ENCODE assay signal across 1 cellular context in the genomic region with DNA sequence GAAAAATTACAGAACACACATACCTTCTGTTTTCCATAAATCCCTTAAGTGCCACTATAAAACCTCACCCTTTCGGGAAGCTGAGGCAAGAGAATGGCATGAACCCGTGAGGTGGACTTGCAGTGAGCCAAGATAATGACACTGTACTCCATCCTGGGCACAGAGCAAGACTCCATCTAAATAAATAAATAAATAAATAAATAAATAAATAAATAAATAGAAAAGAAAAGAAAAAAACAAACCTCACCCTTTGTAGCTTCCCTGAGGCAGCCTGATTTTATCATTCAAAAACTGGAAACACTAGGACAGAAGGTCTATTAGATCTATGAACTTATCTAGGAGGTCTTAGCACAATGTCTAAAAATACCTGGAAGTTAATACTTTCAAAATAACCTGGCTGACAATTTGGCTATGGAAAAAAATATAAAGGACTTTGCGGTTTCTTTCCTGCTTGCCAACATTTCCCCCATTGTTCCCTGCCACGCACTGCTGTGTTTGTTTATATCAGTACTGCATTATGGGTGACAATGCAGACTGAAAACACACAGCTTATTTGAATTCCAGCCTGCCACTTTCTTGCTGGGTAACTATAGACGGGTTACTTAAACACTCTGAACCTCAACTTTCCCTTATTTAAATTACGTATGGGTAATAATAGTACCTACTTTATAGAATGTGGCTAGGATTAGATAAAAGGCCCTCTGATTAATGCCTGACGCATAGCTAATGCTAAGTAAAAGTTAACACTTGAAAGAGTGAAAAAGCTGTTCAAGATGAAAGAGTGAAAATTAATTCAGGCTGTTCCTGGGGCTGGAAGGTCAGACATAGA.
TF ChIP-seq lines count a peak whose summit lies in the region.

No MANE protein-coding gene starts in this region.

TF ChIP-seq in HEK293, 187 proteins besides CTCF, POLR2A, EP300 and RAD21 (continued from another document):
- TF ChIP-seq, protein P1, sequence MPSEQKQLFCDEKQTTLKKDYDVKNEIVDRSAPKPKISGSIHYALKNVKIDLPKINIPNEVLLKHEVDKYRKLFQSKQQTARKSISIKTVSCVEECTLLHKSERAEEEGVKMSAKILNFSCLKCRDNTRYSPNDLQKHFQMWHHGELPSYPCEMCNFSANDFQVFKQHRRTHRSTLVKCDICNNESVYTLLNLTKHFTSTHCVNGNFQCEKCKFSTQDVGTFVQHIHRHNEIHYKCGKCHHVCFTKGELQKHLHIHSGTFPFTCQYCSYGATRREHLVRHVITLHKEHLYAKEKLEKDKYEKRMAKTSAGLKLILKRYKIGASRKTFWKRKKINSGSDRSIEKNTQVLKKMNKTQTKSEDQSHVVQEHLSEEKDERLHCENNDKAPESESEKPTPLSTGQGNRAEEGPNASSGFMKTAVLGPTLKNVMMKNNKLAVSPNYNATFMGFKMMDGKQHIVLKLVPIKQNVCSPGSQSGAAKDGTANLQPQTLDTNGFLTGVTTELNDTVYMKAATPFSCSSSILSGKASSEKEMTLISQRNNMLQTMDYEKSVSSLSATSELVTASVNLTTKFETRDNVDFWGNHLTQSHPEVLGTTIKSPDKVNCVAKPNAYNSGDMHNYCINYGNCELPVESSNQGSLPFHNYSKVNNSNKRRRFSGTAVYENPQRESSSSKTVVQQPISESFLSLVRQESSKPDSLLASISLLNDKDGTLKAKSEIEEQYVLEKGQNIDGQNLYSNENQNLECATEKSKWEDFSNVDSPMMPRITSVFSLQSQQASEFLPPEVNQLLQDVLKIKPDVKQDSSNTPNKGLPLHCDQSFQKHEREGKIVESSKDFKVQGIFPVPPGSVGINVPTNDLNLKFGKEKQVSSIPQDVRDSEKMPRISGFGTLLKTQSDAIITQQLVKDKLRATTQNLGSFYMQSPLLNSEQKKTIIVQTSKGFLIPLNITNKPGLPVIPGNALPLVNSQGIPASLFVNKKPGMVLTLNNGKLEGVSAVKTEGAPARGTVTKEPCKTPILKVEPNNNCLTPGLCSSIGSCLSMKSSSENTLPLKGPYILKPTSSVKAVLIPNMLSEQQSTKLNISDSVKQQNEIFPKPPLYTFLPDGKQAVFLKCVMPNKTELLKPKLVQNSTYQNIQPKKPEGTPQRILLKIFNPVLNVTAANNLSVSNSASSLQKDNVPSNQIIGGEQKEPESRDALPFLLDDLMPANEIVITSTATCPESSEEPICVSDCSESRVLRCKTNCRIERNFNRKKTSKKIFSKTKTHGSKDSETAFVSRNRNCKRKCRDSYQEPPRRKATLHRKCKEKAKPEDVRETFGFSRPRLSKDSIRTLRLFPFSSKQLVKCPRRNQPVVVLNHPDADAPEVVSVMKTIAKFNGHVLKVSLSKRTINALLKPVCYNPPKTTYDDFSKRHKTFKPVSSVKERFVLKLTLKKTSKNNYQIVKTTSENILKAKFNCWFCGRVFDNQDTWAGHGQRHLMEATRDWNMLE (tag by site-specific recombination; conservative IDR thresholded peaks at IDR 0.05; ENCODE audit: low read depth), result peak; percentile 70
- TF ChIP-seq ZNF16 (tag by site-specific recombination; IDR thresholded peaks at IDR 0.05; ENCODE audit: low read depth), result no peak
- no peak for TF ChIP-seq GLI2 (tag by site-specific recombination; IDR thresholded peaks at IDR 0.05; ENCODE audit: borderline replicate concordance, low read depth)
- TF ChIP-seq ZNF596 (tag by site-specific recombination; IDR thresholded peaks at IDR 0.05), result no peak
- TF ChIP-seq ZNF140 (tag by site-specific recombination; IDR thresholded peaks at IDR 0.05), result peak; percentile 73
- TF ChIP-seq ZNF623 (tag by site-specific recombination; IDR thresholded peaks at IDR 0.05), result peak; percentile 39; the same call in 1 of the 2 replicates
- no peak for TF ChIP-seq ZNF354C (tag by site-specific recombination; IDR thresholded peaks at IDR 0.05; ENCODE audit: borderline replicate concordance, low read depth)
- peak; percentile 60; the same call in 1 of the 2 replicates for TF ChIP-seq ZNF394 (tag by site-specific recombination; IDR thresholded peaks at IDR 0.05; ENCODE audit: borderline replicate concordance)
